In genomic region chr11:112610996-112611795, GRCh38 we compare ENCODE assay signal across 17 cellular contexts.
DNase-seq lines count a peak whose midpoint lies in the region; ATAC-seq and TF ChIP-seq lines count a peak whose summit lies in the region.
"Had no signal": no experiment of that assay in that cellular context is flagged by ENCODE, and none has a peak within 500 bp of the region (broad histone marks: within the 10 kb centered on the region; RNA-seq: fewer than 3 reads in every experiment).

No MANE protein-coding gene starts in this region.

- H2AFZ ChIP-seq in mammary epithelial cell (ENCODE audit: low read depth, low read length), result peak overlapping the region; percentile 74
- no peak overlapping the region for H2AFZ ChIP-seq in GM23338

- H3K27me3 Mint-ChIP-seq in GM23338 (ENCODE audit: insufficient read depth, low read depth, poor library complexity), result peaks cover 2% of the 10 kb centered on the region

- no peaks in the 10 kb centered on the region for H4K20me1 ChIP-seq in mammary epithelial cell (ENCODE audit: insufficient read depth, low read length)
- H4K20me1 ChIP-seq in GM23338 (replicated peaks; ENCODE audit: insufficient read depth), result no peaks in the 10 kb centered on the region

- dilution Hi-C loops in mammary epithelial cell (cut with HindIII; ENCODE audit: low sequenced_read_pairs), result no loop called here

- no TSS peak for BruUV-seq in mammary epithelial cell (replicated peaks; lab: Mats Ljungman, UMichigan)

- intact Hi-C loops in mammary epithelial cell (cut with micrococcal nuclease), result no loop called here

- H3K9me2 ChIP-seq in GM23338 (ENCODE audit: insufficient read depth), result peaks cover 3% of the 10 kb centered on the region

- H3F3A ChIP-seq in GM23338 (replicated peaks; ENCODE audit: low read depth), result no peaks in the 10 kb centered on the region

- no peaks in the 10 kb centered on the region for H3K27me3 ChIP-seq in mammary epithelial cell (ENCODE audit: insufficient read depth, low read length)
- H3K27me3 ChIP-seq in GM23338 (ENCODE audit: insufficient read depth), result no peaks in the 10 kb centered on the region
- H3K27me3 ChIP-seq: adrenal gland, Peyer's patch had no signal

- TF ChIP-seq CTCF in mammary epithelial cell (conservative IDR thresholded peaks at IDR 0.05 in 1 of 2, IDR thresholded peaks at IDR 0.05 in 1 of 2; ENCODE audit: extremely low read depth in 1 of 2, insufficient read depth in 1 of 2, low read depth in 1 of 2, low read length in 2 of 2) (no peak), GM13977 (IDR thresholded peaks at IDR 0.05; ENCODE audit: extremely low read depth, insufficient read depth, missing control alignments) (no peak), GM23338 (conservative IDR thresholded peaks at IDR 0.05; ENCODE audit: low read depth in 2 of 2) (no peak)

- H3K27ac ChIP-seq in mammary epithelial cell (ENCODE audit: insufficient read depth, low read depth, low read length), result no peak overlapping the region
- no peak overlapping the region for H3K27ac ChIP-seq in GM23338 (ENCODE audit: low read depth)
- H3K27ac ChIP-seq: 22Rv1, adrenal gland, HL-60, Peyer's patch had no signal

- peaks cover 17% of the 10 kb centered on the region for H3K4me1 Mint-ChIP-seq in GM23338
- H3K4me1 Mint-ChIP-seq: activated CD4-positive, alpha-beta T cell treated with anti-CD3 and anti-CD28 coated beads, Interleukin-2, amount 10 ng/mL, durations not matched to agents 7 days and 5 days had no signal

- H3K4me1 ChIP-seq in mammary epithelial cell (ENCODE audit: insufficient read depth, low read length), result peaks cover 56% of the 10 kb centered on the region
- H3K4me1 ChIP-seq in GM23338 (ENCODE audit: insufficient read depth), result peaks cover 10% of the 10 kb centered on the region; the same call in 1 of the 2 replicates

- H3K36me3 ChIP-seq in mammary epithelial cell (ENCODE audit: insufficient read depth, low read length) (no peaks in the 10 kb centered on the region), GM23338 (ENCODE audit: insufficient read depth) (no peaks in the 10 kb centered on the region)
- H3K36me3 ChIP-seq: adrenal gland, Peyer's patch had no signal

- no peaks in the 10 kb centered on the region for H3K9me3 Mint-ChIP-seq in GM23338
- H3K9me3 Mint-ChIP-seq: activated CD4-positive, alpha-beta T cell treated with anti-CD3 and anti-CD28 coated beads, Interleukin-2, amount 10 ng/mL, durations not matched to agents 7 days and 5 days; CD4-positive, alpha-beta T cell; H9 had no signal

- H3K4me3 ChIP-seq in mammary epithelial cell (replicated peaks in 1 of 3; ENCODE audit: insufficient read depth in 1 of 3, low read depth in 2 of 3, low read length in 3 of 3) (no peak overlapping the region), GM23338 (no peak overlapping the region)
- H3K4me3 ChIP-seq: adrenal gland, Peyer's patch had no signal

- H3K9ac ChIP-seq in mammary epithelial cell (ENCODE audit: insufficient read depth, low read length), result no peak overlapping the region

- CTCF ChIA-PET in mammary epithelial cell (lab: Charles Lee; ENCODE audit: low non-redundant PET), result no interaction called here

- H3K4me2 ChIP-seq in mammary epithelial cell (ENCODE audit: insufficient read depth, low read depth, low read length), result peak overlapping the region; percentile 31
- H3K4me2 ChIP-seq in GM23338, result no peak overlapping the region

- DNase-seq in NCI-H2081 (lab: John Stamatoyannopoulos, UW) (peak; percentile 46 to 65), NCI-H2081 treated with DMSO at 0.1 percent for 48 hours (lab: John Stamatoyannopoulos, UW) (no peak), NCI-H2171 treated with DMSO at 0.1 percent for 48 hours (lab: John Stamatoyannopoulos, UW) (peak; percentile 100), mammary epithelial cell (peak; percentile 57), pulmonary artery endothelial cell (ENCODE audit: low read depth, low spot score) (peak; percentile 20), GM13977 (ENCODE audit: low spot score) (no peak), GM23338 (ENCODE audit: low spot score) (no peak), GDM1 (lab: John Stamatoyannopoulos, UW) (no peak)
- DNase-seq: activated CD4-positive, alpha-beta T cell treated with anti-CD3 and anti-CD28 coated beads, Interleukin-2, amount 10 ng/mL, durations not matched to agents 7 days and 5 days; adrenal gland; CD4-positive, alpha-beta T cell; effector memory CD4-positive, alpha-beta T cell; H9; Karpas-422; Peyer's patch had no signal

- in situ Hi-C loops in mammary epithelial cell (cut with MboI; ENCODE audit: low sequenced_read_pairs in 2 of 2), result no loop called here
- in situ Hi-C loops in GM13977 (cut with MboI; ENCODE audit: low pct_unique_long_range_greater_than_20kb, low sequenced_read_pairs, unreplicated experiment), result no loop called here

- no peak for ATAC-seq in GM23338

- 68% methylated on average over 6 of the region's 6 CpGs for WGBS in mammary epithelial cell (ENCODE audit: low coverage, missing lambda C conversion rate)

- no peaks in the 10 kb centered on the region for H3K9me3 ChIP-seq in mammary epithelial cell (replicated peaks; ENCODE audit: insufficient read depth, low read length)
- H3K9me3 ChIP-seq: adrenal gland, Peyer's patch had no signal

- H3K27ac Mint-ChIP-seq in GM23338, result no peak overlapping the region
- H3K27ac Mint-ChIP-seq: activated CD4-positive, alpha-beta T cell treated with anti-CD3 and anti-CD28 coated beads, Interleukin-2, amount 10 ng/mL, durations not matched to agents 7 days and 5 days; CD4-positive, alpha-beta T cell; H9 had no signal

- no peak overlapping the region for H3K4me3 Mint-ChIP-seq in GM23338
- H3K4me3 Mint-ChIP-seq: activated CD4-positive, alpha-beta T cell treated with anti-CD3 and anti-CD28 coated beads, Interleukin-2, amount 10 ng/mL, durations not matched to agents 7 days and 5 days; CD4-positive, alpha-beta T cell; H9 had no signal

- no peaks in the 10 kb centered on the region for H3K79me2 ChIP-seq in mammary epithelial cell (ENCODE audit: insufficient read depth, low read length)
- H3K79me2 ChIP-seq in GM23338 (replicated peaks; ENCODE audit: insufficient read depth), result no peaks in the 10 kb centered on the region

- no peaks in the 10 kb centered on the region for H3K36me3 Mint-ChIP-seq in GM23338 (ENCODE audit: low read depth)

TF ChIP-seq in GM23338, 12 proteins besides CTCF, POLR2A, EP300 and RAD21:
- TF ChIP-seq NANOG (IDR thresholded peaks at IDR 0.05; ENCODE audit: borderline replicate concordance) (no peak), STAT1 (IDR thresholded peaks at IDR 0.05; ENCODE audit: unreplicated experiment) (no peak), ZNF331 (CRISPR knock-in tag; IDR thresholded peaks at IDR 0.05; ENCODE audit: low read depth) (no peak), EZH2phosphoT487 (IDR thresholded peaks at IDR 0.05; ENCODE audit: unreplicated experiment) (no peak), ETS1 (IDR thresholded peaks at IDR 0.05) (no peak), EZH2 (IDR thresholded peaks at IDR 0.05; ENCODE audit: low read depth, unreplicated experiment) (no peak), POLR2AphosphoS5 (IDR thresholded peaks at IDR 0.05; ENCODE audit: low read depth) (no peak)
TF ChIP-seq in GM23338: peak in this region for 0.

Comparison
In these comparisons a context has a peak if more than half of its experiments do, and no peak if none do; other contexts are left out.
1. DNase-seq: peak in NCI-H2081 (2 of 2), NCI-H2171 treated with DMSO at 0.1 percent for 48 hours (single experiment), mammary epithelial cell (single experiment) and pulmonary artery endothelial cell (single experiment); none in NCI-H2081 treated with DMSO at 0.1 percent for 48 hours (single experiment), GM13977 (single experiment), GM23338 (single experiment) and GDM1 (single experiment).